Comparison of ENCODE assay signal across 15 cellular contexts in the genomic region with DNA sequence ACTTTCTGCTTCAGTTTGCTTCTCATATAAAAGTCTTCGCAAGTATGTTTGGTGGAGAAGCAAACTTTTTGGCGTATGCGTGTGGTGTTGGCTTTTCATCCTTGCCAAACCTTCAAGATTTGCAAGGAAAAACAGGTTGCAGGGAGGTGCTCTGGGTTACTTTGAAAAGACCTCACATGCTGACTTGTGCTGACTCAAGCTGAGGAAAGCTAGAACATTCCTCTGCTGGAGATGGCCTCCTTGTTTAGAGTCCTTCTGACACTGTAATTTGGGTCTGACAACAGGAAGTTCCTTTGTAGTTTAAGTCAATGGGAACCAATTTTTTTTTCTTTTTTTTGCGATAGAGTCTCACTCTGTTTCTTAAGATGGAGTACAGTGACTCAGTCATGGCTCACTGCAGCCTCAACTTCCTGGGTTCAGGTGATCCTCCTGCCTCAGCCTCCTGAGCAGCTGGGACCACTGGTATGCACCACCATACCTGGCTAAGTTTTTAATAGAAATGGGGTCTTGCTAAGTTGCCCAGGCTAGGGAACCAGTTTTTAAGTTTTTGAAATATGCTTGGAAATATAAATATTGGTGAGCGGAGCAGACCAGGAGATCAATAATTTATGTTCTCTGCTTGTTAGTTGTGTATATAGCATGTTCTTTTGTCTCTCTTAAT. TPM values are rescaled to one million over a fixed set of nuclear protein-coding genes. Genes with fewer than 3 reads are reported as not detected.
DNase-seq lines count a peak whose midpoint lies in the region; ATAC-seq and TF ChIP-seq lines count a peak whose summit lies in the region.
"Had no signal": no experiment of that assay in that cellular context is flagged by ENCODE, and none has a peak within 500 bp of the region (broad histone marks: within the 10 kb centered on the region; RNA-seq: fewer than 3 reads in every experiment).

No MANE protein-coding gene starts in this region.

- H3K4me1 ChIP-seq in Peyer's patch, result peaks cover 0 to 52% (median 2%) of the 10 kb centered on the region in 4 donors

- no peak for ATAC-seq in stimulated activated memory B cell treated with anti-CD40 and anti-IgM and Interleukin-4, amounts not matched to agents 10 μg/mL and 1 μg/mL and 100 μg/mL, for 72 hours
- ATAC-seq: natural killer cell treated with Interleukin-12 subunit alpha and Interleukin-12 subunit beta and Interleukin-15 and Interleukin-18, amount 100 ng/mL, for 72 hours had no signal

- no peak for TF ChIP-seq POLR2A in Peyer's patch (IDR thresholded peaks at IDR 0.05)

- H3K27ac ChIP-seq in Peyer's patch (peak overlapping the region in 3 of 4 donors; percentile 28 to 90 (median 69)), cingulate gyrus (ENCODE audit: low read depth, low read length) (peak overlapping the region; percentile 69), substantia nigra (ENCODE audit: low read depth, low read length, poor library complexity, severe bottlenecking) (peak overlapping the region; percentile 22)
- H3K27ac ChIP-seq: BLaER1, WERI-Rb-1 had no signal

- no peak overlapping the region for H3K27ac Mint-ChIP-seq in stimulated activated memory B cell treated with anti-CD40 and anti-IgM and Interleukin-4, amounts not matched to agents 10 μg/mL and 1 μg/mL and 100 μg/mL, for 72 hours
- H3K27ac Mint-ChIP-seq: natural killer cell treated with Interleukin-12 subunit alpha and Interleukin-12 subunit beta and Interleukin-15 and Interleukin-18, amount 100 ng/mL, for 72 hours had no signal

- H3K4me1 Mint-ChIP-seq in stimulated activated memory B cell treated with anti-CD40 and anti-IgM and Interleukin-4, amounts not matched to agents 10 μg/mL and 1 μg/mL and 100 μg/mL, for 72 hours, result no peaks in the 10 kb centered on the region

- H3K27me3 Mint-ChIP-seq in stimulated activated memory B cell treated with anti-CD40 and anti-IgM and Interleukin-4, amounts not matched to agents 10 μg/mL and 1 μg/mL and 100 μg/mL, for 72 hours, result no peaks in the 10 kb centered on the region
- H3K27me3 Mint-ChIP-seq: natural killer cell treated with Interleukin-12 subunit alpha and Interleukin-12 subunit beta and Interleukin-15 and Interleukin-18, amount 100 ng/mL, for 72 hours had no signal

- TF ChIP-seq CTCF in Peyer's patch (IDR thresholded peaks at IDR 0.05), result no peak
- TF ChIP-seq CTCF in GM13976 (IDR thresholded peaks at IDR 0.05; ENCODE audit: borderline replicate concordance, control extremely low read depth, extremely low read depth, insufficient read depth, missing control alignments), result no peak

- H3K36me3 ChIP-seq in Peyer's patch, result peaks cover 0 to under 1% (median 0%) of the 10 kb centered on the region in 3 donors

- DNase-seq in Peyer's patch, result peak in 1 of 3 donors; percentile 36
- DNase-seq in medulla oblongata (ENCODE audit: extremely low spot score), result peak; percentile 28
- DNase-seq in substantia nigra (lab: John Stamatoyannopoulos, UW), result no peak
- DNase-seq in GM13976 (ENCODE audit: low spot score), result no peak
- no peak for DNase-seq in T1000 (lab: John Stamatoyannopoulos, UW)
- DNase-seq: activated CD8-positive, alpha-beta memory T cell treated with anti-CD3 and anti-CD28 coated beads for 24 hours; activated naive CD4-positive, alpha-beta T cell; KG1; NCI-H345; stimulated activated naive CD4-positive, alpha-beta T cell treated with Interleukin-2 at 50 U/mL for 16 hours; WERI-Rb-1 had no signal

- H3K36me3 Mint-ChIP-seq in stimulated activated memory B cell treated with anti-CD40 and anti-IgM and Interleukin-4, amounts not matched to agents 10 μg/mL and 1 μg/mL and 100 μg/mL, for 72 hours, result no peaks in the 10 kb centered on the region
- H3K36me3 Mint-ChIP-seq: natural killer cell treated with Interleukin-12 subunit alpha and Interleukin-12 subunit beta and Interleukin-15 and Interleukin-18, amount 100 ng/mL, for 72 hours had no signal

- no peaks in the 10 kb centered on the region for H3K27me3 ChIP-seq in Peyer's patch
- H3K27me3 ChIP-seq: BLaER1 had no signal

- H3K9me3 ChIP-seq in Peyer's patch, result no peaks in the 10 kb centered on the region
- H3K9me3 ChIP-seq: BLaER1 had no signal

- peak overlapping the region in 2 of 4 donors; percentile 1 to 58 for H3K4me3 ChIP-seq in Peyer's patch
- H3K4me3 ChIP-seq: BLaER1 had no signal

- no peaks in the 10 kb centered on the region for H3K9me3 Mint-ChIP-seq in stimulated activated memory B cell treated with anti-CD40 and anti-IgM and Interleukin-4, amounts not matched to agents 10 μg/mL and 1 μg/mL and 100 μg/mL, for 72 hours
- H3K9me3 Mint-ChIP-seq: natural killer cell treated with Interleukin-12 subunit alpha and Interleukin-12 subunit beta and Interleukin-15 and Interleukin-18, amount 100 ng/mL, for 72 hours had no signal

- in situ Hi-C loops in GM13976 (cut with MboI; ENCODE audit: low sequenced_read_pairs, unreplicated experiment), result no loop called here

- no peak overlapping the region for H3K4me3 Mint-ChIP-seq in stimulated activated memory B cell treated with anti-CD40 and anti-IgM and Interleukin-4, amounts not matched to agents 10 μg/mL and 1 μg/mL and 100 μg/mL, for 72 hours
- H3K4me3 Mint-ChIP-seq: natural killer cell treated with Interleukin-12 subunit alpha and Interleukin-12 subunit beta and Interleukin-15 and Interleukin-18, amount 100 ng/mL, for 72 hours had no signal

RNA-seq across cellular contexts. Expression of gene ACACB, which starts 2.6 kb away (rescaled TPM):
- 100 to 1,000 TPM in 3 of 4 donors, 10 to 100 TPM in 1; 56.0 to 179 (median 152) TPM for total RNA-seq in Peyer's patch

RNA-seq across cellular contexts. Expression of gene UNG, which starts 16.4 kb away (rescaled TPM):
- total RNA-seq in Peyer's patch, result 10 to 100 TPM; 19.0 to 58.6 (median 21.3) TPM

RNA-seq across cellular contexts. Expression of gene ALKBH2, which starts 20.5 kb away (rescaled TPM):
- 10 to 100 TPM in 1 of 4 donors, 1 to 10 TPM in 3; 5.2 to 26.4 (median 7.3) TPM for total RNA-seq in Peyer's patch
